ENCODE assay signal across 1 cellular context in genomic region chr12:132318618-132319033, GRCh38.
TF ChIP-seq lines count a peak whose summit lies in the region.

No MANE protein-coding gene starts in this region.

TF ChIP-seq in H1, 55 proteins besides CTCF, POLR2A, EP300 and RAD21:
- TF ChIP-seq GABPA (IDR thresholded peaks at IDR 0.05; ENCODE audit: borderline replicate concordance, insufficient read depth, low read length) (0 out of 2 replicates have a peak, but pooled peaks have one; percentile 22), BCL11A (IDR thresholded peaks at IDR 0.05; ENCODE audit: low read depth in 2 of 2, low read length in 2 of 2) (no peak)
